In the genomic region with DNA sequence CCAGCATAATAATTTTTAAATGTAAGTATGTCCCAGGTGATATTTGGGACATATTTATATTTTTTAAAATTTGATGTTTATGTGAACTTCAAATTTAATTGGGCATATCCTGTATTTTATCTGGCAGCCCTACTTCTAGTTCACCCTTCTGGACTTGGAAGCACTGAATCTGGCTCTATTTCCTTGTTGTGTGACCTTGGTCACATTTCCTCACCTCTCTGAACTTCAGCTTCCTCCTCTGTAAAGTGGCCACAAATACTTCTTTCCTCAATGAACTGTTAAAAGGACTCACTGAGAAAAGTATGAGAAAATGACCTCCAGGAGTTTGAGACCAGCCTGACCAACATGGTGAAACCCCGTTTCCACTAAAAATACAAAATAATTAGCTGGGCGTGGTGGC, we compare ENCODE assay signal across 35 cellular contexts. TPM values are rescaled to one million over a fixed set of nuclear protein-coding genes. Genes with fewer than 3 reads are reported as not detected.
"Had no signal": no experiment of that assay in that cellular context is flagged by ENCODE, and none has a peak within 500 bp of the region (broad histone marks: within the 10 kb centered on the region; RNA-seq: fewer than 3 reads in every experiment).

No MANE protein-coding gene starts in this region.

- H3K4me3 ChIP-seq: adrenal gland, ascending aorta, breast epithelium, cardiac muscle cell, colonic mucosa, gastrocnemius medialis, heart left ventricle had no signal

- DNase-seq: activated CD4-positive, alpha-beta memory T cell treated with anti-CD3 and anti-CD28 coated beads for 36 hours; activated CD4-positive, alpha-beta T cell treated with anti-CD3 and anti-CD28 coated beads for 36 hours; activated CD4-positive, alpha-beta T cell treated with anti-CD3 and anti-CD28 coated beads, Interleukin-2, amount 10 ng/mL, durations not matched to agents 24 days and 14 days; activated CD4-positive, CD25-positive, alpha-beta regulatory T cell; activated CD4-positive, CD25-positive, alpha-beta regulatory T cell treated with anti-CD3 and anti-CD28 coated beads, Interleukin-2, amount 50 U/mL, for 72 hours; activated CD8-positive, alpha-beta memory T cell treated with anti-CD3 and anti-CD28 coated beads, Interleukin-2, amount 10 ng/mL, durations not matched to agents 7 days and 5 days; activated CD8-positive, alpha-beta memory T cell treated with anti-CD3 and anti-CD28 coated beads, Interleukin-2, amount 50 U/mL, for 4 hours; activated CD8-positive, alpha-beta T cell treated with anti-CD3 and anti-CD28 coated beads, Interleukin-2, amount 10 ng/mL, durations not matched to agents 7 days and 5 days; activated effector memory CD4-positive, alpha-beta T cell treated with anti-CD3 and anti-CD28 coated beads, Interleukin-2, amount 50 U/mL, for 16 hours; activated naive CD4-positive, alpha-beta T cell treated with anti-CD3 and anti-CD28 coated beads for 36 hours; activated naive CD8-positive, alpha-beta T cell treated with anti-CD3 and anti-CD28 coated beads for 36 hours; activated naive CD8-positive, alpha-beta T cell treated with anti-CD3 and anti-CD28 coated beads, Interleukin-2, amount 50 U/mL, for 24 hours; activated T-cell treated with anti-CD3 and anti-CD28 coated beads, Interleukin-2, amount 50 U/mL, for 1 hour; activated T-cell treated with anti-CD3 and anti-CD28 coated beads, Interleukin-2, amount 50 U/mL, for 48 hours; adrenal gland; amygdala; central memory CD4-positive, alpha-beta T cell; cerebellar nuclear complex; colonic mucosa; effector CD8-positive, alpha-beta T cell; foreskin fibroblast; gastrocnemius medialis; glutamatergic neuron; T-helper 1 cell; T-helper 17 cell had no signal

- H3K27me3 ChIP-seq: adrenal gland, ascending aorta, breast epithelium, colonic mucosa, gastrocnemius medialis, heart left ventricle had no signal

- H3K4me1 ChIP-seq: breast epithelium, colonic mucosa had no signal

- FAIRE-seq: endometrium had no signal

- H3K9me3 ChIP-seq: adrenal gland, ascending aorta, breast epithelium, colonic mucosa, gastrocnemius medialis had no signal

- H3K36me3 ChIP-seq: adrenal gland, ascending aorta, breast epithelium, cardiac muscle cell, colonic mucosa, gastrocnemius medialis, heart left ventricle had no signal

- ATAC-seq: activated CD4-positive, alpha-beta T cell treated with anti-CD3 and anti-CD28 coated beads for 36 hours; activated CD8-positive, alpha-beta memory T cell treated with anti-CD3 and anti-CD28 coated beads, Interleukin-2, amount 10 ng/mL, durations not matched to agents 7 days and 5 days; activated CD8-positive, alpha-beta T cell treated with anti-CD3 and anti-CD28 coated beads, Interleukin-2, amount 10 ng/mL, durations not matched to agents 7 days and 5 days; activated naive CD8-positive, alpha-beta T cell treated with anti-CD3 and anti-CD28 coated beads, Interleukin-2, amount 50 U/mL, for 24 hours; esophagus mucosa; gastrocnemius medialis; heart left ventricle; T-helper 17 cell had no signal

- H3K27ac ChIP-seq: adrenal gland, breast epithelium, cardiac muscle cell, colonic mucosa, gastrocnemius medialis, heart left ventricle had no signal

RNA-seq across cellular contexts. Expression of gene PLA2G3, which starts 11.6 kb away (rescaled TPM):
- total RNA-seq: activated CD4-positive, alpha-beta memory T cell treated with anti-CD3 and anti-CD28 coated beads for 36 hours; activated CD4-positive, alpha-beta T cell treated with anti-CD3 and anti-CD28 coated beads for 36 hours; activated CD4-positive, alpha-beta T cell treated with anti-CD3 and anti-CD28 coated beads, Interleukin-2, amount 10 ng/mL, durations not matched to agents 24 days and 14 days; activated CD8-positive, alpha-beta memory T cell treated with anti-CD3 and anti-CD28 coated beads for 36 hours; activated CD8-positive, alpha-beta memory T cell treated with anti-CD3 and anti-CD28 coated beads, Interleukin-2, amount 10 ng/mL, durations not matched to agents 7 days and 5 days; activated CD8-positive, alpha-beta T cell treated with anti-CD3 and anti-CD28 coated beads, Interleukin-2, amount 10 ng/mL, durations not matched to agents 7 days and 5 days; activated naive CD4-positive, alpha-beta T cell treated with anti-CD3 and anti-CD28 coated beads for 36 hours; activated naive CD8-positive, alpha-beta T cell treated with anti-CD3 and anti-CD28 coated beads for 36 hours; activated T-helper 1 cell treated with anti-CD3 and anti-CD28 coated beads, Interleukin-12 subunit alpha, Interleukin-12 subunit beta, Interleukin-2, Interleukin-4 antibody, amounts not matched to agents 30 ng/mL and 10 ng/mL and 1 ng/mL, durations not matched to agents 14 hours and 24 hours and 36 hours; activated T-helper 2 cell treated with anti-CD3 and anti-CD28 coated beads, Interferon-gamma antibody, Interleukin-2, Interleukin-4, amounts not matched to agents 10 μg/mL and 5 μg/mL and 100 μg/mL, durations not matched to agents 14 hours and 24 hours and 36 hours; adrenal gland; ascending aorta; breast epithelium; epithelial cell of proximal tubule; gastrocnemius medialis; heart left ventricle; T-helper 17 cell had no signal
- polyA plus RNA-seq: heart left ventricle had no signal

RNA-seq across cellular contexts. Expression of gene INPP5J, which starts 29.1 kb away (rescaled TPM):
- total RNA-seq: activated CD8-positive, alpha-beta T cell treated with anti-CD3 and anti-CD28 coated beads, Interleukin-2, amount 10 ng/mL, durations not matched to agents 7 days and 5 days; activated T-helper 1 cell treated with anti-CD3 and anti-CD28 coated beads, Interleukin-12 subunit alpha, Interleukin-12 subunit beta, Interleukin-2, Interleukin-4 antibody, amounts not matched to agents 30 ng/mL and 10 ng/mL and 1 ng/mL, durations not matched to agents 14 hours and 24 hours and 36 hours had no signal
